ENCODE assay signal across 31 cellular contexts in genomic region chr10:78969719-78970118, GRCh38.
"Had no signal": no experiment of that assay in that cellular context is flagged by ENCODE, and none has a peak within 500 bp of the region (broad histone marks: within the 10 kb centered on the region; RNA-seq: fewer than 3 reads in every experiment).

No MANE protein-coding gene starts in this region.

- H3K9me3 ChIP-seq: ascending aorta, left lung, psoas muscle, right atrium auricular region, spleen, vagina had no signal

- DNase-seq: activated CD4-positive, alpha-beta memory T cell treated with anti-CD3 and anti-CD28 coated beads for 36 hours; activated CD4-positive, alpha-beta T cell treated with anti-CD3 and anti-CD28 coated beads for 48 hours; activated CD8-positive, alpha-beta memory T cell treated with anti-CD3 and anti-CD28 coated beads, Interleukin-2, amount 50 U/mL, for 4 hours; activated gamma-delta T cell; activated naive CD4-positive, alpha-beta T cell treated with anti-CD3 and anti-CD28 coated beads, Interleukin-2, amount 10 ng/mL, durations not matched to agents 7 days and 5 days; activated naive CD8-positive, alpha-beta T cell treated with anti-CD3 and anti-CD28 coated beads, Interleukin-2, amount 10 ng/mL, durations not matched to agents 7 days and 5 days; activated T-cell treated with anti-CD3 and anti-CD28 coated beads, Interleukin-2, amount 50 U/mL, for 1 hour; brain microvascular endothelial cell; effector memory CD8-positive, alpha-beta T cell; erythroblast; left lung; naive B cell; nephron progenitor cell; nucleus accumbens; spleen; stimulated activated naive CD4-positive, alpha-beta T cell treated with Interleukin-2 at 50 U/mL for 16 hours; SW 1271; T-helper 9 cell; WERI-Rb-1 had no signal

- H3K27me3 ChIP-seq: ascending aorta, brain microvascular endothelial cell, right atrium auricular region, vagina had no signal

- H3K9me3 Mint-ChIP-seq: activated CD4-positive, alpha-beta memory T cell treated with anti-CD3 and anti-CD28 coated beads for 36 hours; activated naive CD4-positive, alpha-beta T cell treated with anti-CD3 and anti-CD28 coated beads, Interleukin-2, amount 10 ng/mL, durations not matched to agents 7 days and 5 days; activated naive CD8-positive, alpha-beta T cell treated with anti-CD3 and anti-CD28 coated beads, Interleukin-2, amount 10 ng/mL, durations not matched to agents 7 days and 5 days; activated T-helper 1 cell treated with anti-CD3 and anti-CD28 coated beads, Interleukin-12 subunit alpha, Interleukin-12 subunit beta, Interleukin-2, Interleukin-4 antibody, amounts not matched to agents 30 ng/mL and 10 ng/mL and 1 ng/mL, durations not matched to agents 14 hours and 24 hours and 36 hours; effector memory CD8-positive, alpha-beta T cell; mesothelial cell of epicardium; nephron progenitor cell; T-helper 1 cell treated with Interleukin-12 subunit alpha and Interleukin-12 subunit beta and Interleukin-4 antibody, amounts not matched to agents 30 μg/mL and 1 μg/mL, for 36 hours; type B pancreatic cell had no signal

- FAIRE-seq: TTC549 had no signal

- H3K36me3 ChIP-seq: ascending aorta, brain microvascular endothelial cell, left lung, right atrium auricular region, spleen, vagina, WERI-Rb-1 had no signal

- H2AFZ ChIP-seq: parathyroid adenoma had no signal

- H3K27ac Mint-ChIP-seq: activated CD4-positive, alpha-beta memory T cell treated with anti-CD3 and anti-CD28 coated beads for 36 hours; activated naive CD4-positive, alpha-beta T cell treated with anti-CD3 and anti-CD28 coated beads, Interleukin-2, amount 10 ng/mL, durations not matched to agents 7 days and 5 days; activated naive CD8-positive, alpha-beta T cell treated with anti-CD3 and anti-CD28 coated beads, Interleukin-2, amount 10 ng/mL, durations not matched to agents 7 days and 5 days; activated T-helper 1 cell treated with anti-CD3 and anti-CD28 coated beads, Interleukin-12 subunit alpha, Interleukin-12 subunit beta, Interleukin-2, Interleukin-4 antibody, amounts not matched to agents 30 ng/mL and 10 ng/mL and 1 ng/mL, durations not matched to agents 14 hours and 24 hours and 36 hours; T-helper 1 cell treated with Interleukin-12 subunit alpha and Interleukin-12 subunit beta and Interleukin-4 antibody, amounts not matched to agents 30 μg/mL and 1 μg/mL, for 36 hours; type B pancreatic cell had no signal

- H3K27ac ChIP-seq: ascending aorta, brain microvascular endothelial cell, coronary artery, left lung, parathyroid adenoma, psoas muscle, right atrium auricular region, vagina, WERI-Rb-1 had no signal

- H3K4me3 Mint-ChIP-seq: activated CD4-positive, alpha-beta memory T cell treated with anti-CD3 and anti-CD28 coated beads for 36 hours; activated naive CD4-positive, alpha-beta T cell treated with anti-CD3 and anti-CD28 coated beads, Interleukin-2, amount 10 ng/mL, durations not matched to agents 7 days and 5 days; activated naive CD8-positive, alpha-beta T cell treated with anti-CD3 and anti-CD28 coated beads, Interleukin-2, amount 10 ng/mL, durations not matched to agents 7 days and 5 days; activated T-helper 1 cell treated with anti-CD3 and anti-CD28 coated beads, Interleukin-12 subunit alpha, Interleukin-12 subunit beta, Interleukin-2, Interleukin-4 antibody, amounts not matched to agents 30 ng/mL and 10 ng/mL and 1 ng/mL, durations not matched to agents 14 hours and 24 hours and 36 hours; effector memory CD8-positive, alpha-beta T cell; mesothelial cell of epicardium; naive B cell; nephron progenitor cell; T-helper 1 cell treated with Interleukin-12 subunit alpha and Interleukin-12 subunit beta and Interleukin-4 antibody, amounts not matched to agents 30 μg/mL and 1 μg/mL, for 36 hours; type B pancreatic cell had no signal

- H3K36me3 Mint-ChIP-seq: activated CD4-positive, alpha-beta memory T cell treated with anti-CD3 and anti-CD28 coated beads for 36 hours; activated naive CD4-positive, alpha-beta T cell treated with anti-CD3 and anti-CD28 coated beads, Interleukin-2, amount 10 ng/mL, durations not matched to agents 7 days and 5 days; activated naive CD8-positive, alpha-beta T cell treated with anti-CD3 and anti-CD28 coated beads, Interleukin-2, amount 10 ng/mL, durations not matched to agents 7 days and 5 days; mesothelial cell of epicardium; type B pancreatic cell had no signal

- H3K4me3 ChIP-seq: ascending aorta, coronary artery, left lung, psoas muscle, right atrium auricular region, spleen, vagina had no signal

- H3K9ac ChIP-seq: parathyroid adenoma had no signal

- ATAC-seq: activated CD4-positive, CD25-positive, alpha-beta regulatory T cell treated with anti-CD3 and anti-CD28 coated beads, Interleukin-2, amount 50 U/mL, for 24 hours; effector memory CD8-positive, alpha-beta T cell; left lung; psoas muscle had no signal

- H3K27me3 Mint-ChIP-seq: activated CD4-positive, alpha-beta memory T cell treated with anti-CD3 and anti-CD28 coated beads for 36 hours; activated naive CD8-positive, alpha-beta T cell treated with anti-CD3 and anti-CD28 coated beads, Interleukin-2, amount 10 ng/mL, durations not matched to agents 7 days and 5 days; effector memory CD8-positive, alpha-beta T cell; type B pancreatic cell had no signal
